In genomic region chr15:85073556-85074194, GRCh38 we compare ENCODE assay signal across 14 cellular contexts.
DNase-seq lines count a peak whose midpoint lies in the region; ATAC-seq and TF ChIP-seq lines count a peak whose summit lies in the region.
"Had no signal": no experiment of that assay in that cellular context is flagged by ENCODE, and none has a peak within 500 bp of the region (broad histone marks: within the 10 kb centered on the region; RNA-seq: fewer than 3 reads in every experiment).

No MANE protein-coding gene starts in this region.

- H3K36me3 ChIP-seq in SJCRH30, result peaks cover 5% of the 10 kb centered on the region
- H3K36me3 ChIP-seq: MG63 had no signal

- ATAC-seq in GM18502 (IDR thresholded peaks at IDR 0.05; ENCODE audit: poor library complexity, unreplicated experiment) (peak; percentile 76), GM21360 (IDR thresholded peaks at IDR 0.05; ENCODE audit: unreplicated experiment) (peak; percentile 79), foreskin keratinocyte (peak; percentile 92)

- TF ChIP-seq CTCF in foreskin keratinocyte (conservative IDR thresholded peaks at IDR 0.05), result peak; percentile 22

- no peaks in the 10 kb centered on the region for H3K9me3 ChIP-seq in SJCRH30 (replicated peaks)
- H3K9me3 ChIP-seq: MG63 had no signal

- H3K4me3 ChIP-seq in SJCRH30, result no peak overlapping the region
- H3K4me3 ChIP-seq: MG63, PC-9 had no signal

- H3K27me3 ChIP-seq in foreskin keratinocyte (no peaks in the 10 kb centered on the region), SJCRH30 (no peaks in the 10 kb centered on the region)
- H3K27me3 ChIP-seq: MG63 had no signal

- peak; percentile 32 for DNase-seq in HPDE6-E6E7 (ENCODE audit: extremely low spot score)
- DNase-seq in foreskin keratinocyte, result peak; percentile 21 to 56
- no peak for DNase-seq in NCI-H524 treated with DMSO at 0.1 percent for 48 hours (lab: John Stamatoyannopoulos, UW)
- DNase-seq in NCI-H226, result no peak
- no peak for DNase-seq in SJCRH30
- DNase-seq in NCI-H1105 treated with DMSO at 0.1 percent for 48 hours (lab: John Stamatoyannopoulos, UW), result no peak
- DNase-seq: GOT3; islet precursor cell; MG63; PC-9; retina; stimulated activated naive CD4-positive, alpha-beta T cell treated with Interleukin-2 at 50 U/mL for 16 hours had no signal

- H3K27ac ChIP-seq in foreskin keratinocyte (no peak overlapping the region), SJCRH30 (no peak overlapping the region)
- H3K27ac ChIP-seq: PC-9 had no signal

- no peaks in the 10 kb centered on the region for H3K4me1 ChIP-seq in foreskin keratinocyte
- no peaks in the 10 kb centered on the region for H3K4me1 ChIP-seq in SJCRH30

Comparison
In these comparisons a context has a peak if more than half of its experiments do, and no peak if none do; other contexts are left out.
1. DNase-seq: peak in HPDE6-E6E7 (single experiment) and foreskin keratinocyte (2 of 2); none in NCI-H524 treated with DMSO at 0.1 percent for 48 hours (single experiment), NCI-H226 (single experiment), SJCRH30 (0 of 2) and NCI-H1105 treated with DMSO at 0.1 percent for 48 hours (single experiment).
2. Peak in every context shown above with its lines, with median percentiles within 50 percentile points of each other: ATAC-seq.